ENCODE assay signal across 8 cellular contexts in genomic region chr10:102449321-102450123, GRCh38. TPM values are rescaled to one million over a fixed set of nuclear protein-coding genes. Genes with fewer than 3 reads are reported as not detected.
DNase-seq lines count a peak whose midpoint lies in the region.

No MANE protein-coding gene starts in this region.

- H3K27ac ChIP-seq in skin epidermis: peak overlapping the region; percentile 64 to 98 (median 88)

- H3K4me3 ChIP-seq in iPS-11a (ENCODE audit: low read depth, low read length): peak overlapping the region; percentile 93
- peak overlapping the region; percentile 57 to 89 (median 79) for H3K4me3 ChIP-seq in skin epidermis

- peak; percentile 58 for DNase-seq in DMS79 (lab: John Stamatoyannopoulos, UW)
- peak; percentile 77 for DNase-seq in H4 (ENCODE audit: low spot score)
- DNase-seq in NCI-H1105 (lab: John Stamatoyannopoulos, UW): peak; percentile 76
- peak; percentile 71 to 89 (median 82) for DNase-seq in T-helper 1 cell
- DNase-seq in amygdala (lab: John Stamatoyannopoulos, UW): peak in 30 of 56 donors; percentile 8 to 62 (median 38)
- DNase-seq in mesenteric fat pad (ENCODE audit: low spot score): no peak

RNA-seq across cellular contexts. Expression of gene C10orf95, which starts 1.8 kb away (rescaled TPM):
- total RNA-seq in H4 (2014; rRNA removed; shearing (Covaris generic)): not detected in 2 replicates
- 0.22 TPM for total RNA-seq in mesenteric fat pad

RNA-seq across cellular contexts. Expression of gene CUEDC2, which starts 17.1 kb away (rescaled TPM):
- total RNA-seq in H4 (2014; rRNA removed; shearing (Covaris generic)): 47.4 and 64.5 TPM in 2 replicates
- total RNA-seq in mesenteric fat pad: 42.4 TPM

RNA-seq across cellular contexts. Expression of gene FBXL15, which starts 28.9 kb away (rescaled TPM):
- total RNA-seq in H4 (2014; rRNA removed; shearing (Covaris generic)): 7.3 and 10.3 TPM in 2 replicates
- total RNA-seq in mesenteric fat pad: 15.4 TPM

RNA-seq across cellular contexts. Expression of gene PSD, which starts 30.9 kb away (rescaled TPM):
- 0.06 TPM in 1 of 2 replicates, not detected in the other for total RNA-seq in H4 (2014; rRNA removed; shearing (Covaris generic))
- total RNA-seq in mesenteric fat pad: not detected

RNA-seq across cellular contexts. Expression of gene ACTR1A, which starts 53.0 kb away (rescaled TPM):
- 100 and 172 TPM in 2 replicates for total RNA-seq in H4 (2014; rRNA removed; shearing (Covaris generic))
- 111 TPM for total RNA-seq in mesenteric fat pad
